In the genomic region with DNA sequence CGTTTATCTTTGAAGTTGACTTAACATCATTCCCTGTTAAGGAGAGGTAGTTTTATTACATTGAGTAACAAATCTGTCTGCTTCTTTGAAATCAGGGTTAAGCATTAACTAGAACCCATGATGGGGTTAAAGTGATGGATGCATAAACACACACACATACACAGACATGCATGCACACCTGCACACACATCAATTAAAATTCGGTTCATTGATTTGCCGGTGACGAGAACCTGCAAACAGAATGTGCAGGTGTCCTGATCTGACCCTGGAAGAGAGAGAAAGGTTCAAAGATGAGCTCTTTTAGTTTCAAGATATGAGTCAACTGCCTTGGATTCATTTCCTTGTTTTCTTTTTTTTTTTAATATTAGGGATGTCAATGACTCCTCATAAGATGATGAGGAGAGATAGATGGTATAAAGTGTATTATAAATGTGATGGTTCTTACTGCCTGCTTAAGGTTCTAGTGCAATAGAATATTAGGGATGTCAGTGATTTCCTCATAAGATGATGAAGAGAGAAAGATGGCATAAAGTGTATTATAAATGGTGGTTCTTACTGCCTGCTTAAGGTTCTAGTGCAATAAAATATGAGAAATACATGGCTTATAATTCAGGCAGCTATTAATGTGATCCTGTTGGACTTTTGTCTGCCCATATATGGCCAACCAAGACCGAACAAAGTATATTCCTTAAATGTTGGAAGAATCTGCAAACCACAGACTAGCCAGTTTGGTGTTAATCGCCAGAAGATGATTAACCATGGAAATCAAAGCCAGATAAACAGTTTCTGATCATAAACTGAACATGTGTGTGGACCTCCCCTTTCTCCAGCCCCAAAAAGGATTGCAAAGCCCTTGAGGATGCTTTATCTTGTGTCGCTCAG, we compare ENCODE assay signal across 17 cellular contexts. TPM values are rescaled to one million over a fixed set of nuclear protein-coding genes. Genes with fewer than 3 reads are reported as not detected.
DNase-seq lines count a peak whose midpoint lies in the region; ATAC-seq, FAIRE-seq and TF ChIP-seq lines count a peak whose summit lies in the region.
"Had no signal": no experiment of that assay in that cellular context is flagged by ENCODE, and none has a peak within 500 bp of the region (broad histone marks: within the 10 kb centered on the region; RNA-seq: fewer than 3 reads in every experiment).

No MANE protein-coding gene starts in this region.

- peak overlapping the region; percentile 3 for H3K27ac Mint-ChIP-seq in Caco-2 (ENCODE audit: unreplicated experiment)
- H3K27ac Mint-ChIP-seq: activated T-cell treated with anti-CD3 and anti-CD28 coated beads, Interleukin-2, amount 50 U/mL, for 24 hours; B cell; natural killer cell treated with Interleukin-12 subunit alpha and Interleukin-12 subunit beta and Interleukin-15 and Interleukin-18, amount 100 ng/mL, for 72 hours had no signal

- intact Hi-C loops in Caco-2 (cut with micrococcal nuclease; ENCODE audit: unreplicated experiment) = loop anchor here (1.0 kb wide), 2 partner anchors 12 to 14 kb away; a partner anchor contains a TSS

- H3K4me1 ChIP-seq in Caco-2 = peaks cover 25% of the 10 kb centered on the region

- H3K4me3 ChIP-seq in Caco-2 (ENCODE audit: low read depth, low read length) = no peak overlapping the region
- peak overlapping the region; percentile 3 for H3K4me3 ChIP-seq in fibroblast of villous mesenchyme (ENCODE audit: low read depth, low read length)
- H3K4me3 ChIP-seq: esophagus muscularis mucosa, lung had no signal

- H3K9me3 ChIP-seq in Caco-2 = no peaks in the 10 kb centered on the region
- H3K9me3 ChIP-seq: esophagus muscularis mucosa had no signal

- no peak for TF ChIP-seq POLR2A in GM12892 (IDR thresholded peaks at IDR 0.05; ENCODE audit: low read depth, low read length)

- H3K27me3 ChIP-seq in Caco-2 (replicated peaks; ENCODE audit: control insufficient read depth, insufficient read depth, low read length) = no peaks in the 10 kb centered on the region
- H3K27me3 ChIP-seq: esophagus muscularis mucosa had no signal

- no peak for FAIRE-seq in GM12892 (lab: Jason Lieb, UNC)

- peaks cover 8% of the 10 kb centered on the region for H3K9me3 Mint-ChIP-seq in Caco-2 (ENCODE audit: unreplicated experiment)
- H3K9me3 Mint-ChIP-seq: activated T-cell treated with anti-CD3 and anti-CD28 coated beads, Interleukin-2, amount 50 U/mL, for 24 hours; natural killer cell treated with Interleukin-12 subunit alpha and Interleukin-12 subunit beta and Interleukin-15 and Interleukin-18, amount 100 ng/mL, for 72 hours had no signal

- no peak for ATAC-seq in GM18909 (IDR thresholded peaks at IDR 0.05; ENCODE audit: poor library complexity, unreplicated experiment)
- ATAC-seq in HG03460 (IDR thresholded peaks at IDR 0.05; ENCODE audit: unreplicated experiment) = no peak
- ATAC-seq: natural killer cell treated with Interleukin-12 subunit alpha and Interleukin-12 subunit beta and Interleukin-15 and Interleukin-18, amount 100 ng/mL, for 72 hours had no signal

- H3K4me3 Mint-ChIP-seq in Caco-2 (ENCODE audit: unreplicated experiment) = no peak overlapping the region
- H3K4me3 Mint-ChIP-seq: activated T-cell treated with anti-CD3 and anti-CD28 coated beads, Interleukin-2, amount 50 U/mL, for 24 hours; B cell; natural killer cell treated with Interleukin-12 subunit alpha and Interleukin-12 subunit beta and Interleukin-15 and Interleukin-18, amount 100 ng/mL, for 72 hours had no signal

- no peaks in the 10 kb centered on the region for H3K27me3 Mint-ChIP-seq in Caco-2 (ENCODE audit: insufficient read depth, unreplicated experiment)
- H3K27me3 Mint-ChIP-seq: activated T-cell treated with anti-CD3 and anti-CD28 coated beads, Interleukin-2, amount 50 U/mL, for 24 hours had no signal

- no peaks in the 10 kb centered on the region for H3K36me3 ChIP-seq in Caco-2 (ENCODE audit: control insufficient read depth, insufficient read depth, low read length)
- H3K36me3 ChIP-seq: esophagus muscularis mucosa had no signal

- POLR2A ChIA-PET in Caco-2 (lab: Charles Lee) = no interaction called here

- peaks cover 6% of the 10 kb centered on the region for H3K36me3 Mint-ChIP-seq in Caco-2 (ENCODE audit: insufficient read depth, unreplicated experiment)
- H3K36me3 Mint-ChIP-seq: natural killer cell treated with Interleukin-12 subunit alpha and Interleukin-12 subunit beta and Interleukin-15 and Interleukin-18, amount 100 ng/mL, for 72 hours had no signal

- no TSS peak for BruUV-seq in Caco-2 (replicated peaks; lab: Mats Ljungman, UMichigan)

- TF ChIP-seq CTCF in Caco-2 (IDR thresholded peaks at IDR 0.05; ENCODE audit: insufficient read depth in 1 of 2, low read depth in 1 of 2, low read length in 1 of 2, severe bottlenecking in 1 of 2, unreplicated experiment in 1 of 2) = no peak
- no peak for TF ChIP-seq CTCF in fibroblast of villous mesenchyme (IDR thresholded peaks at IDR 0.05; ENCODE audit: insufficient read depth, low read depth, low read length)

- CTCF ChIA-PET in Caco-2 (lab: Charles Lee) = no interaction called here

- DNase-seq in Caco-2 (peak in 1 of 2 experiments; percentile 76), SW480 (ENCODE audit: low spot score) (peak; percentile 36), fibroblast of villous mesenchyme (ENCODE audit: low read depth) (no peak), renal cortical epithelial cell (ENCODE audit: low read depth) (peak; percentile 88), NCI-H1092 (lab: John Stamatoyannopoulos, UW) (no peak), GM12892 (ENCODE audit: insufficient read length) (no peak)
- DNase-seq: activated CD4-positive, alpha-beta T cell treated with anti-CD3 and anti-CD28 coated beads for 48 hours; activated T-cell treated with anti-CD3 and anti-CD28 coated beads, Interleukin-2, amount 50 U/mL, for 24 hours; GOT3; stimulated activated CD4-positive, alpha-beta T cell treated with anti-CD3 and anti-CD28 coated beads, Interleukin-2, amount 100 ng/mL, for 48 hours; stimulated activated CD8-positive, alpha-beta memory T cell treated with anti-CD3 and anti-CD28 coated beads, Interleukin-4, amount 100 ng/mL, for 48 hours had no signal

- peaks cover 17% of the 10 kb centered on the region for H3K4me1 Mint-ChIP-seq in Caco-2 (ENCODE audit: low read depth, unreplicated experiment)
- H3K4me1 Mint-ChIP-seq: B cell had no signal

RNA-seq across cellular contexts. Expression of a gene that starts 14.1 kb away (rescaled TPM):
- 362 and 407 TPM in 2 replicates for total RNA-seq in Caco-2 (2022)
- 268 and 386 TPM in 2 replicates for total RNA-seq in fibroblast of villous mesenchyme
- total RNA-seq in renal cortical epithelial cell = 41.2 and 52.8 TPM in 2 replicates
- polyA plus RNA-seq in GM12892 (2012; ENCODE audit: missing spikeins) = 113 TPM

Comparison
In these comparisons a context has a peak if more than half of its experiments do, and no peak if none do; other contexts are left out.
1. DNase-seq: peak in SW480 (single experiment) and renal cortical epithelial cell (single experiment); none in fibroblast of villous mesenchyme (single experiment), NCI-H1092 (single experiment) and GM12892 (single experiment).